Comparison of ENCODE assay signal across 1 cellular context in the genomic region with DNA sequence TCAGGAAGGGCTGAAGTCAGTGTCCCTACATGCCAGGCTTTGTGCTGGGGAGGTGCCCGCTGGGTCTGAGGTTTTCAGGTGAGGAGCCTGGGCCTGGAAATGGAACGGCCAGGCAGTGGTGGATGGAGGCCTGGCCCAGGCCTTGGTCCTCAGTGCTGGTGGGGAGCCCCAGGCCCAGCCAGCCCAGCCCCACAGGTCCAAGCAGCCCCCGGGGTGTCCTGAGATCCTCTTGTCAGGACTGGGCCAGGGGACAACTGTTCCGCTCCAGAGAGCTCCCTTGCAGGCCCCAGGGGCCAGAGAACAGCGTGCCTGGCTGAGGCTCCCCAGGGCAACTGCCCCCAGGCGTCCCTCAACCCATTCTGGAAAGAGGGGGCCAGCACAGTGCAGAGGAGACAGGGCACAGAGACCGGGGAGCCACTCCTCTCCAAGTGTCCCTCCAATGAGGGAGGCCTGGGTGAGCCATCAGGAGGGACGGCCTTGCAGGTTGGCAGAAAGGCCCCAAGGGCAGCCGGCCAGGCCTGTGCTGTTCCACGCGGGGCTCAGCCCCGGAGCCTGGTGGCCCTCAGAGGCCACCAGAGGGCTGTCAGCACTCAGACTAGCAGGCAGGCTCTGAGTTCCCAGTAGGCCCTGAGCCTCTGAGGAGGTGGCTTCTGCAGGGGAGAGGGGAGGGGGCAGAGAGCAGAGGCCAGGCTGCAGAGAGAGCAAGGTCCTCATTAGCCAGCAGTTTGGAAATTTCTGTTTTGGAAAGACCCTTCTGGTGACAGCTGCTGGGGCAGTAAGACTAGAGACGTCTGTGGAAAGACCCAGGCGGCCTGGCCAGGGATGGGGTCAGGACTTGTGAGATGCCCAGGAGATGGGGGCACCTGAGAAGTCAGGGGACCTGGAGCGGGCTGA.
TF ChIP-seq lines count a peak whose summit lies in the region.

No MANE protein-coding gene starts in this region.

TF ChIP-seq in IMR-90, 13 proteins besides CTCF, POLR2A, EP300 and RAD21:
- no peak for TF ChIP-seq RCOR1 (IDR thresholded peaks at IDR 0.05; ENCODE audit: insufficient replicate concordance, low read length)
- TF ChIP-seq FOS (IDR thresholded peaks at IDR 0.05; ENCODE audit: low read depth, low read length), result no peak
- TF ChIP-seq BHLHE40 (IDR thresholded peaks at IDR 0.05; ENCODE audit: low read depth, low read length), result no peak
- TF ChIP-seq RFX5 (IDR thresholded peaks at IDR 0.05; ENCODE audit: low read depth, low read length), result no peak
- TF ChIP-seq MAFK (IDR thresholded peaks at IDR 0.05; ENCODE audit: low read depth, low read length), result no peak
- TF ChIP-seq CHD1 (IDR thresholded peaks at IDR 0.05; ENCODE audit: low read depth, low read length), result no peak
- TF ChIP-seq CEBPB (IDR thresholded peaks at IDR 0.05; ENCODE audit: low read depth, low read length), result no peak
- TF ChIP-seq ELK1 (IDR thresholded peaks at IDR 0.05; ENCODE audit: borderline replicate concordance, low read depth, low read length), result no peak
- no peak for TF ChIP-seq NFE2L2 (IDR thresholded peaks at IDR 0.05; ENCODE audit: low read depth, low read length)
- no peak for TF ChIP-seq MAZ (IDR thresholded peaks at IDR 0.05; ENCODE audit: borderline replicate concordance, low read depth, low read length)
- no peak for TF ChIP-seq SMC3 (IDR thresholded peaks at IDR 0.05; ENCODE audit: low read depth, low read length)
- TF ChIP-seq, protein P1, sequence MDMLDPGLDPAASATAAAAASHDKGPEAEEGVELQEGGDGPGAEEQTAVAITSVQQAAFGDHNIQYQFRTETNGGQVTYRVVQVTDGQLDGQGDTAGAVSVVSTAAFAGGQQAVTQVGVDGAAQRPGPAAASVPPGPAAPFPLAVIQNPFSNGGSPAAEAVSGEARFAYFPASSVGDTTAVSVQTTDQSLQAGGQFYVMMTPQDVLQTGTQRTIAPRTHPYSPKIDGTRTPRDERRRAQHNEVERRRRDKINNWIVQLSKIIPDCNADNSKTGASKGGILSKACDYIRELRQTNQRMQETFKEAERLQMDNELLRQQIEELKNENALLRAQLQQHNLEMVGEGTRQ (IDR thresholded peaks at IDR 0.05; ENCODE audit: low read depth, low read length), result no peak
- TF ChIP-seq MXI1 (IDR thresholded peaks at IDR 0.05; ENCODE audit: borderline replicate concordance, low read depth, low read length), result no peak
